13 cellular contexts compared by ENCODE assay signal in the genomic region with DNA sequence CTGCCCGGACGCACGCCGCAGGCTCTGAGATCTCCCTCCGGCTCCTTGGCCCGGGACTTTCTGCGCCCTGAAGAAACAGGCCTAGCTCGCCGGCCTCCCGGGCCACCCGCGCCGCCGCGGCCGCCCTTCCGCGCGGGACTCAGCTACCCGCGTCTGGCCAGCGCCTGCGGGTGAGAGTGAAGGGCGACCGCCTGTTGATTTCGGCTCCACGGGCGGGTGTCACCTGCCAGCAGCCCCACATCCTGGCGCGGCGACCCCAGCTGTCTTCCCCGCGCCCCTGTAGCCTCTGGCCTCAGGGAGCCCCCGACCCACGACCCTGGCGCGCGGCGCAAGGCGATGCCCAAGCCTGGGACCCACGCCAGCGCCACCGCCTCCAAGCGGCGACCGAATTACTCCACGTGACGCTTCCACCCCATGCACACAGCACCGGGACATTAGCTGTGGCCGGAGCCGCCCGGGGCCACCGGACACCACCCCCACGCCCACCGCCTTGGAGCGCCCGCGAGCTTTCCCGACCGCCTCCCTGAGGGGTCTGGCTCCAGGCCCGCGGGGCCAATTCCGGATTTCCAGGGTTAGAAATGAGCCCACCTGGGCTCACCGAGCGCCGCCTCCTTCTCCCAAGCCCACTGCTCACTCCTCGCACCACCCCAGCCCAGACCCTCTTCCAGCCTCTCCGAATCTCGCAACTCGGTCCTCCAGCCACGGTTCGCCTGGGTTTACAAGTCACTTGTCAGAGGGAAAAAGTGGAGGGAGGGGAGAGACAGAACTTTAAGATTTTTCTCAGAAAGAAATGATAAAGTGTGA. TPM values are rescaled to one million over a fixed set of nuclear protein-coding genes. Genes with fewer than 3 reads are reported as not detected.
A peak's percentile ranks its signal among the peaks of the same experiment; 100 is the strongest.
DNase-seq lines count a peak whose midpoint lies in the region; ATAC-seq and TF ChIP-seq lines count a peak whose summit lies in the region.
"Had no signal": no experiment of that assay in that cellular context is flagged by ENCODE, and none has a peak within 500 bp of the region (broad histone marks: within the 10 kb centered on the region; RNA-seq: fewer than 3 reads in every experiment).

No MANE protein-coding gene starts in this region.

- no peaks in the 10 kb centered on the region for H4K20me1 ChIP-seq in neural cell (ENCODE audit: insufficient read depth)

- H3K4me1 ChIP-seq in ES-I3 (ENCODE audit: insufficient read depth, low read length), result peaks cover 17% of the 10 kb centered on the region

- H3K4me3 ChIP-seq in AG09309 (ENCODE audit: control insufficient read depth, low read depth, low read length) (peak overlapping the region; percentile 2; the same call in 1 of the 2 replicates), neural cell (ENCODE audit: low read length) (peak overlapping the region; percentile 83)

- DNase-seq in AG09309 (ENCODE audit: low read depth) (no peak), MV-4-11 (lab: John Stamatoyannopoulos, UW) (no peak), AG08395 (ENCODE audit: low spot score) (no peak)
- DNase-seq: amniotic stem cell; effector CD8-positive, alpha-beta T cell; HCEC 1CT; NCI-H1092 treated with DMSO at 0.1 percent for 48 hours; NCI-H524; RPMI8226 had no signal

- no peak overlapping the region for H2AFZ ChIP-seq in neural cell (ENCODE audit: low read depth, low read length)

- peak overlapping the region; percentile 19 for H3K27ac ChIP-seq in cingulate gyrus (ENCODE audit: low read depth, low read length)
- peak overlapping the region; percentile 75 for H3K27ac ChIP-seq in neural cell (ENCODE audit: low read length)

- H3K9ac ChIP-seq in ES-I3 (ENCODE audit: low read depth, low read length) (peak overlapping the region; percentile 32; the same call in 1 of the 2 replicates), neural cell (ENCODE audit: low read length) (peak overlapping the region; percentile 68)

- H3K4me2 ChIP-seq in neural cell (ENCODE audit: low read length), result no peak overlapping the region

- no peaks in the 10 kb centered on the region for H3K9me3 ChIP-seq in ES-I3 (ENCODE audit: control insufficient read depth, insufficient read depth, low read length)
- no peaks in the 10 kb centered on the region for H3K9me3 ChIP-seq in neural cell (ENCODE audit: low read length)

- ATAC-seq in HG02763 (IDR thresholded peaks at IDR 0.05; ENCODE audit: unreplicated experiment), result no peak

- H3K9me2 ChIP-seq in neural cell (ENCODE audit: insufficient read depth, low read length), result no peaks in the 10 kb centered on the region

- TF ChIP-seq RAD21 in neural cell (conservative IDR thresholded peaks at IDR 0.05), result no peak

- H3K36me3 ChIP-seq in ES-I3 (ENCODE audit: insufficient read depth, low read length) (no peaks in the 10 kb centered on the region), neural cell (ENCODE audit: insufficient read depth, low read length) (no peaks in the 10 kb centered on the region)

- H3K79me2 ChIP-seq in neural cell (replicated peaks; ENCODE audit: insufficient read depth, low read length), result peaks cover 47% of the 10 kb centered on the region

- H3K27me3 ChIP-seq in neural cell (ENCODE audit: insufficient read depth, low read depth, low read length), result no peaks in the 10 kb centered on the region

- no peak for TF ChIP-seq EP300 in neural cell (conservative IDR thresholded peaks at IDR 0.05; ENCODE audit: poor library complexity, severe bottlenecking)

- no peaks in the 10 kb centered on the region for H3F3A ChIP-seq in neural cell (ENCODE audit: insufficient read depth, low read length, poor library complexity, severe bottlenecking)

- no peak for TF ChIP-seq CTCF in AG09309 (IDR thresholded peaks at IDR 0.05; ENCODE audit: control insufficient read depth, insufficient read depth, low read depth, low read length, missing control alignments)
- no peak for TF ChIP-seq CTCF in neural cell (IDR thresholded peaks at IDR 0.05; ENCODE audit: poor library complexity, severe bottlenecking)

TF ChIP-seq in neural cell, 6 proteins besides CTCF, POLR2A, EP300 and RAD21:
- TF ChIP-seq TAF1 (IDR thresholded peaks at IDR 0.05; ENCODE audit: low read depth), result no peak
- TF ChIP-seq POLR2AphosphoS5 (IDR thresholded peaks at IDR 0.05), result no peak
- TF ChIP-seq SMC3 (conservative IDR thresholded peaks at IDR 0.05; ENCODE audit: poor library complexity), result no peak
- no peak for TF ChIP-seq EZH2 (IDR thresholded peaks at IDR 0.05; ENCODE audit: borderline replicate concordance, insufficient read depth, low read length, poor library complexity, severe bottlenecking)
- TF ChIP-seq MXI1 (conservative IDR thresholded peaks at IDR 0.05; ENCODE audit: poor library complexity, severe bottlenecking), result no peak

RNA-seq across cellular contexts. Expression of a gene that starts 10.2 kb away (rescaled TPM):
- polyA plus RNA-seq in neural cell, result 39.2 and 42.8 TPM in 2 replicates
- polyA minus RNA-seq in neural cell, result 39.8 and 49.2 TPM in 2 replicates
